In genomic region chr13:97200081-97200942, GRCh38 we compare ENCODE assay signal across 4 cellular contexts.
"Had no signal": no experiment of that assay in that cellular context is flagged by ENCODE, and none has a peak within 500 bp of the region (broad histone marks: within the 10 kb centered on the region; RNA-seq: fewer than 3 reads in every experiment).

No MANE protein-coding gene starts in this region.

- H3K4me3 ChIP-seq: GM23338 had no signal

- DNase-seq: H9, HCEC 1CT, KBM-7 had no signal

- ATAC-seq: GM23338 had no signal

- H3K4me2 ChIP-seq: GM23338 had no signal

- H2AFZ ChIP-seq: GM23338 had no signal
